14 cellular contexts compared by ENCODE assay signal in the genomic region with DNA sequence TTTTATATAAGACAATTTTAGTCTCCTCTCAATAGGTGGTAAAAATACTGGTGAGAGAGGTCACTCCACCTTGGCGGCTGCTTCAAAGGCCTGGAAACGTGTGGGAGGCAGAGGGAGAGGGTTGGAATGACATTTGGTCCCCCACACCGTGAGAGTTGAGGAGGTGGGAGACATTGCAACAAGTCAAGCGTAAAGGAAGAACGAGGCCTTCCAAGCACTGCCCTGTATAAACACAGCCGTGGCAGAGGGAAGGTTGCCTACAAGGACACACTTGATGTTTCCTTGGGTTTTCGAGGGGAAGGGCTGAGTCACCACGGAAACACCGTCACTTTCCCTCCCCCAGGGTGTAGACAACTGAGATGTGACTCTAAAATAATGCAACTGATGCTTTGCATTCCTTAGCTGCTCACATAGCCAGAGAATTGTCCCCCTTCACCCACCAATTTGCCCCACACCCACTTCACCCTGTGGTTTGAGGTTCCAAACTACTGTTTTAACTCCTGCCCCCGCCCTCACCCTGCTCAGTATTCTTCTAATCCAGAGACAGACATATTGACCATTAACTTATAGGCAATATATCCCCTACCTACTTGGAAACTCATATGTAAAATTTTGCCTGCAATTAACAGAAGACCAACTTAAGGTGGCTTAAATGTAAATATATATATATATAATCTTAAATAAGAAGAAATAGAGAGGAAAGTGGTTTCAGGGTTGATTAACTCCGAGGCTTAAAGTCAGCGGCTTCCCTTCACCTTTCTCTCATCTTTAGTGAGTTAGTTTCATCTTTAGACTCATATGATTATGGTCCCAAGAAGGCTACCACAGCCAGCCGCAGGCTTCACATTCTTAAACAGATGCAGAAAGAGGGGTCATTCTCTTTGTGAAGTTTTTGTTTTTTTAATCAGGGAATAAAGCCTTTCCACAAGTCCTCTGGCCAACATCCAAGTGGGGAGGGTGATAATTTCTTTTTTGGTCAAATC. TPM values are rescaled to one million over a fixed set of nuclear protein-coding genes. Genes with fewer than 3 reads are reported as not detected.
DNase-seq lines count a peak whose midpoint lies in the region; ATAC-seq and TF ChIP-seq lines count a peak whose summit lies in the region.
"Had no signal": no experiment of that assay in that cellular context is flagged by ENCODE, and none has a peak within 500 bp of the region (broad histone marks: within the 10 kb centered on the region; RNA-seq: fewer than 3 reads in every experiment).

No MANE protein-coding gene starts in this region.

- no peak for TF ChIP-seq CTCF in brain microvascular endothelial cell (IDR thresholded peaks at IDR 0.05; ENCODE audit: low read depth, low read length, missing control alignments)

- in situ Hi-C loops in brain microvascular endothelial cell (cut with HindIII; ENCODE audit: low pct_ligation_motif_present, low sequenced_read_pairs) = no loop called here

- no peaks in the 10 kb centered on the region for H3K36me3 ChIP-seq in brain microvascular endothelial cell (replicated peaks)
- H3K36me3 ChIP-seq in naive thymus-derived CD4-positive, alpha-beta T cell (ENCODE audit: control insufficient read depth in 2 of 3, insufficient read depth in 3 of 3, low read length in 3 of 3) = no peaks in the 10 kb centered on the region
- H3K36me3 ChIP-seq: left ventricle myocardium inferior had no signal

- no peaks in the 10 kb centered on the region for H3K9me3 ChIP-seq in naive thymus-derived CD4-positive, alpha-beta T cell (ENCODE audit: control insufficient read depth in 2 of 3, low read length in 3 of 3)
- H3K9me3 ChIP-seq: left ventricle myocardium inferior had no signal

- no peak overlapping the region for H3K4me3 Mint-ChIP-seq in naive thymus-derived CD4-positive, alpha-beta T cell
- H3K4me3 Mint-ChIP-seq: brain had no signal

- H3K27ac Mint-ChIP-seq in naive thymus-derived CD4-positive, alpha-beta T cell = no peak overlapping the region
- H3K27ac Mint-ChIP-seq: brain, progenitor cell of endocrine pancreas had no signal

- POLR2A ChIA-PET in naive thymus-derived CD4-positive, alpha-beta T cell (lab: Charles Lee) = no interaction called here

- H3K27me3 ChIP-seq in brain microvascular endothelial cell (replicated peaks) = no peaks in the 10 kb centered on the region
- no peaks in the 10 kb centered on the region for H3K27me3 ChIP-seq in naive thymus-derived CD4-positive, alpha-beta T cell (ENCODE audit: control insufficient read depth in 2 of 2, insufficient read depth in 2 of 2, low read length in 2 of 2)

- H3K4me3 ChIP-seq in brain microvascular endothelial cell (ENCODE audit: low read depth, low read length) (no peak overlapping the region), skeletal muscle cell (ENCODE audit: low read depth, low read length) (no peak overlapping the region)
- no peak overlapping the region for H3K4me3 ChIP-seq in naive thymus-derived CD4-positive, alpha-beta T cell (ENCODE audit: low read length)
- H3K4me3 ChIP-seq: left ventricle myocardium inferior had no signal

- H3K4me1 Mint-ChIP-seq in naive thymus-derived CD4-positive, alpha-beta T cell = no peaks in the 10 kb centered on the region
- H3K4me1 Mint-ChIP-seq: brain had no signal

- intact Hi-C loops in sciatic nerve (cut with DNase I) = no loop called here
- intact Hi-C loops in naive thymus-derived CD4-positive, alpha-beta T cell (cut with micrococcal nuclease) = no loop called here

- H3K9me3 Mint-ChIP-seq in naive thymus-derived CD4-positive, alpha-beta T cell = peaks cover 0 to 10% (median 3%) of the 10 kb centered on the region in 11 donors
- H3K9me3 Mint-ChIP-seq: brain had no signal

- CTCF ChIA-PET in naive thymus-derived CD4-positive, alpha-beta T cell (lab: Charles Lee) = no interaction called here

- peaks cover 0 to 6% (median 0%) of the 10 kb centered on the region in 5 donors for H3K27me3 Mint-ChIP-seq in naive thymus-derived CD4-positive, alpha-beta T cell
- H3K27me3 Mint-ChIP-seq: brain had no signal

- ATAC-seq in GM18858 (IDR thresholded peaks at IDR 0.05; ENCODE audit: unreplicated experiment) = peak; percentile 51
- ATAC-seq in sciatic nerve = no peak
- ATAC-seq in naive thymus-derived CD4-positive, alpha-beta T cell = no peak

- H3K36me3 Mint-ChIP-seq in naive thymus-derived CD4-positive, alpha-beta T cell = no peaks in the 10 kb centered on the region
- H3K36me3 Mint-ChIP-seq: brain had no signal

- DNase-seq in HK-2 (ENCODE audit: unreplicated experiment) (peak; percentile 83), brain microvascular endothelial cell (peak; percentile 82), skeletal muscle cell (ENCODE audit: low read depth) (peak; percentile 36), sciatic nerve (ENCODE audit: low spot score) (no peak), amniotic stem cell (lab: John Stamatoyannopoulos, UW) (no peak)
- no peak for DNase-seq in activated CD4-positive, alpha-beta T cell treated with anti-CD3 and anti-CD28 coated beads, Interleukin-2, amount 50 U/mL, for 4 hours
- DNase-seq in naive thymus-derived CD4-positive, alpha-beta T cell = no peak
- DNase-seq: DMS 273 treated with DMSO at 0.1 percent for 48 hours, left ventricle myocardium inferior, NCI-H774 had no signal

- no peak overlapping the region for H3K27ac ChIP-seq in brain microvascular endothelial cell
- H3K27ac ChIP-seq in naive thymus-derived CD4-positive, alpha-beta T cell (ENCODE audit: low read depth, low read length) = no peak overlapping the region
- H3K27ac ChIP-seq: left ventricle myocardium inferior had no signal

- no peaks in the 10 kb centered on the region for H3K4me1 ChIP-seq in naive thymus-derived CD4-positive, alpha-beta T cell (ENCODE audit: control insufficient read depth in 2 of 2, insufficient read depth in 2 of 2, low read length in 2 of 2)
- H3K4me1 ChIP-seq: left ventricle myocardium inferior had no signal

RNA-seq across cellular contexts. Expression of gene BDNF, which starts 54.1 kb away (rescaled TPM):
- 0.18 TPM for total RNA-seq in sciatic nerve
- not detected for total RNA-seq in naive thymus-derived CD4-positive, alpha-beta T cell
- not detected for polyA plus RNA-seq in naive thymus-derived CD4-positive, alpha-beta T cell
- total RNA-seq: T-helper 2 cell treated with Interferon-gamma antibody and Interleukin-4, amounts not matched to agents 100 ng/mL and 5 ng/mL, for 36 hours had no signal

Comparison
In these comparisons a context has a peak if more than half of its experiments do, and no peak if none do; other contexts are left out.
1. DNase-seq: peak in HK-2 (single experiment), brain microvascular endothelial cell (single experiment) and skeletal muscle cell (single experiment); none in sciatic nerve (single experiment), activated CD4-positive, alpha-beta T cell treated with anti-CD3 and anti-CD28 coated beads, Interleukin-2, amount 50 U/mL, for 4 hours (0 of 2), naive thymus-derived CD4-positive, alpha-beta T cell (0 of 9) and amniotic stem cell (single experiment).